1 cellular context compared by ENCODE assay signal in the genomic region with DNA sequence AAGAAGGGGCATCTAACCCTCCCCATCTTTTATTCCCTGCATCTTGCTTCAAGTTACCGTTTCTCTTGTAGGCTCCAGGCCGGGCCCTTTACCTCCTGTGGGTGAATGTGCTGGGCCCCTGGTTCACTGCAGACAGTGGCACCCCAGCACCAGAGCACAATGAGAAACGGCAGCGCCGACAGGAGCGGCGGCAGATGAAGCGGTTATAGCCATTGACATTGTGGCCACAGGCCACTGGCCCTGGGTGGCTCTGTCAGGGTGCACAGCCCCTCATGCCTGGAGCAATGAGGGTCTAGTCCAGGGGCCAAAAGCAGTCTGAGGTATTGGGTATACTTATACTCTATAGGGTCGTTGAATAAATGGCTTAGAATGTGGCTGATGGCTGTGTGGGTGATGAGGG.
TF ChIP-seq lines count a peak whose summit lies in the region.

No MANE protein-coding gene starts in this region.

TF ChIP-seq in HepG2, 621 proteins besides CTCF, POLR2A, EP300 and RAD21:
- TF ChIP-seq ARNT2 (CRISPR knock-in tag; IDR thresholded peaks at IDR 0.05; ENCODE audit: low read depth) (no peak), NFYB (CRISPR knock-in tag; IDR thresholded peaks at IDR 0.05) (no peak), ZNF468 (CRISPR knock-in tag; IDR thresholded peaks at IDR 0.05) (no peak), ZFP37 (CRISPR knock-in tag; IDR thresholded peaks at IDR 0.05; ENCODE audit: borderline replicate concordance) (no peak), POLR2AphosphoS2 (IDR thresholded peaks at IDR 0.05; ENCODE audit: low read depth, low read length) (no peak), FOXK1 (CRISPR knock-in tag; IDR thresholded peaks at IDR 0.05; ENCODE audit: borderline replicate concordance, low read depth) (no peak), RXRA (CRISPR knock-in tag; IDR thresholded peaks at IDR 0.05) (no peak), NAIF1 (CRISPR knock-in tag; IDR thresholded peaks at IDR 0.05; ENCODE audit: borderline replicate concordance) (no peak), ZNF510 (CRISPR knock-in tag; IDR thresholded peaks at IDR 0.05; ENCODE audit: low read depth) (no peak), XBP1 (CRISPR knock-in tag; IDR thresholded peaks at IDR 0.05) (no peak), POLR2AphosphoS5 (IDR thresholded peaks at IDR 0.05; ENCODE audit: low read depth, low read length) (no peak), BRD4 (CRISPR knock-in tag; IDR thresholded peaks at IDR 0.05) (no peak), ZNF563 (CRISPR knock-in tag; IDR thresholded peaks at IDR 0.05) (no peak)
- TF ChIP-seq, protein P1, sequence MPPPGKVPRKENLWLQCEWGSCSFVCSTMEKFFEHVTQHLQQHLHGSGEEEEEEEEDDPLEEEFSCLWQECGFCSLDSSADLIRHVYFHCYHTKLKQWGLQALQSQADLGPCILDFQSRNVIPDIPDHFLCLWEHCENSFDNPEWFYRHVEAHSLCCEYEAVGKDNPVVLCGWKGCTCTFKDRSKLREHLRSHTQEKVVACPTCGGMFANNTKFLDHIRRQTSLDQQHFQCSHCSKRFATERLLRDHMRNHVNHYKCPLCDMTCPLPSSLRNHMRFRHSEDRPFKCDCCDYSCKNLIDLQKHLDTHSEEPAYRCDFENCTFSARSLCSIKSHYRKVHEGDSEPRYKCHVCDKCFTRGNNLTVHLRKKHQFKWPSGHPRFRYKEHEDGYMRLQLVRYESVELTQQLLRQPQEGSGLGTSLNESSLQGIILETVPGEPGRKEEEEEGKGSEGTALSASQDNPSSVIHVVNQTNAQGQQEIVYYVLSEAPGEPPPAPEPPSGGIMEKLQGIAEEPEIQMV (CRISPR knock-in tag; IDR thresholded peaks at IDR 0.05; ENCODE audit: low read depth): no peak
- TF ChIP-seq, protein P2, sequence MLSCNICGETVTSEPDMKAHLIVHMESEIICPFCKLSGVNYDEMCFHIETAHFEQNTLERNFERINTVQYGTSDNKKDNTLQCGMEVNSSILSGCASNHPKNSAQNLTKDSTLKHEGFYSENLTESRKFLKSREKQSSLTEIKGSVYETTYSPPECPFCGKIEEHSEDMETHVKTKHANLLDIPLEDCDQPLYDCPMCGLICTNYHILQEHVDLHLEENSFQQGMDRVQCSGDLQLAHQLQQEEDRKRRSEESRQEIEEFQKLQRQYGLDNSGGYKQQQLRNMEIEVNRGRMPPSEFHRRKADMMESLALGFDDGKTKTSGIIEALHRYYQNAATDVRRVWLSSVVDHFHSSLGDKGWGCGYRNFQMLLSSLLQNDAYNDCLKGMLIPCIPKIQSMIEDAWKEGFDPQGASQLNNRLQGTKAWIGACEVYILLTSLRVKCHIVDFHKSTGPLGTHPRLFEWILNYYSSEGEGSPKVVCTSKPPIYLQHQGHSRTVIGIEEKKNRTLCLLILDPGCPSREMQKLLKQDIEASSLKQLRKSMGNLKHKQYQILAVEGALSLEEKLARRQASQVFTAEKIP (CRISPR knock-in tag; IDR thresholded peaks at IDR 0.05; ENCODE audit: borderline replicate concordance): no peak
- TF ChIP-seq, protein P3, sequence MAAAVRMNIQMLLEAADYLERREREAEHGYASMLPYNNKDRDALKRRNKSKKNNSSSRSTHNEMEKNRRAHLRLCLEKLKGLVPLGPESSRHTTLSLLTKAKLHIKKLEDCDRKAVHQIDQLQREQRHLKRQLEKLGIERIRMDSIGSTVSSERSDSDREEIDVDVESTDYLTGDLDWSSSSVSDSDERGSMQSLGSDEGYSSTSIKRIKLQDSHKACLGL (CRISPR knock-in tag; IDR thresholded peaks at IDR 0.05): no peak
- TF ChIP-seq, protein P4, sequence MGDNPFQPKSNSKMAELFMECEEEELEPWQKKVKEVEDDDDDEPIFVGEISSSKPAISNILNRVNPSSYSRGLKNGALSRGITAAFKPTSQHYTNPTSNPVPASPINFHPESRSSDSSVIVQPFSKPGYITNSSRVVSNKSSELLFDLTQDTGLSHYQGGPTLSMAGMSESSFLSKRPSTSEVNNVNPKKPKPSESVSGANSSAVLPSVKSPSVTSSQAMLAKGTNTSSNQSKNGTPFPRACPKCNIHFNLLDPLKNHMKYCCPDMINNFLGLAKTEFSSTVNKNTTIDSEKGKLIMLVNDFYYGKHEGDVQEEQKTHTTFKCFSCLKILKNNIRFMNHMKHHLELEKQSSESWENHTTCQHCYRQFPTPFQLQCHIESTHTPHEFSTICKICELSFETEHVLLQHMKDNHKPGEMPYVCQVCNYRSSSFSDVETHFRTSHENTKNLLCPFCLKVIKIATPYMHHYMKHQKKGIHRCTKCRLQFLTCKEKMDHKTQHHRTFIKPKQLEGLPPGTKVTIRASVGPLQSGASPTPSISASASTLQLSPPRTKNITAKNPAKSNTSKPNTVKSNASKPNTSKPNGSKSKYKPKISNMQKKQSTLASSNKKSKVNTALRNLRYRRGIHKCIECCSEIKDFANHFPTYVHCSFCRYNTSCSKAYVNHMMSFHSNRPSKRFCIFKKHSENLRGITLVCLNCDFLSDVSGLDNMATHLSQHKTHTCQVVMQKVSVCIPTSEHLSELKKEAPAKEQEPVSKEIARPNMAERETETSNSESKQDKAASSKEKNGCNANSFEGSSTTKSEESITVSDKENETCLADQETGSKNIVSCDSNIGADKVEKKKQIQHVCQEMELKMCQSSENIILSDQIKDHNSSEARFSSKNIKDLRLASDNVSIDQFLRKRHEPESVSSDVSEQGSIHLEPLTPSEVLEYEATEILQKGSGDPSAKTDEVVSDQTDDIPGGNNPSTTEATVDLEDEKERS (CRISPR knock-in tag; IDR thresholded peaks at IDR 0.05): no peak
